In genomic region chrX:22150371-22150770, GRCh38 we compare ENCODE assay signal across 8 cellular contexts.
"Had no signal": no experiment of that assay in that cellular context is flagged by ENCODE, and none has a peak within 500 bp of the region (broad histone marks: within the 10 kb centered on the region; RNA-seq: fewer than 3 reads in every experiment).

No MANE protein-coding gene starts in this region.

- H2AFZ ChIP-seq: GM23338 had no signal

- H3K9me3 Mint-ChIP-seq: GM23338 had no signal

- H3K4me3 ChIP-seq: GM23338 had no signal

- FAIRE-seq: H1, H54 had no signal

- H3K4me2 ChIP-seq: GM23338 had no signal

- ATAC-seq: GM23338 had no signal

- H3K4me3 Mint-ChIP-seq: GM23338, H9 had no signal

- H3K27ac Mint-ChIP-seq: GM23338, H9 had no signal

- H3K4me1 Mint-ChIP-seq: GM23338 had no signal

- DNase-seq: H9, HCEC 1CT, IMR-90, KBM-7 had no signal

- H3K27ac ChIP-seq: HL-60 had no signal
